ENCODE assay signal across 10 cellular contexts in genomic region chrX:153878969-153879653, GRCh38. TPM values are rescaled to one million over a fixed set of nuclear protein-coding genes. Genes with fewer than 3 reads are reported as not detected.
DNase-seq lines count a peak whose midpoint lies in the region; ATAC-seq, FAIRE-seq and TF ChIP-seq lines count a peak whose summit lies in the region.
"Had no signal": no experiment of that assay in that cellular context is flagged by ENCODE, and none has a peak within 500 bp of the region (broad histone marks: within the 10 kb centered on the region; RNA-seq: fewer than 3 reads in every experiment).

No MANE protein-coding gene starts in this region.

- H3K36me3 Mint-ChIP-seq in activated T-helper 17 cell treated with anti-CD3 and anti-CD28 coated beads, Interleukin-2, amount 50 U/mL, for 72 hours (ENCODE audit: low read depth): no peaks in the 10 kb centered on the region
- peaks cover 9% of the 10 kb centered on the region for H3K36me3 Mint-ChIP-seq in neural crest cell (ENCODE audit: low read depth)

- in situ Hi-C loops in GM23248 (cut with MboI): no loop called here

- H3K4me1 Mint-ChIP-seq in activated T-helper 17 cell treated with anti-CD3 and anti-CD28 coated beads, Interleukin-2, amount 50 U/mL, for 72 hours: peaks cover 4% of the 10 kb centered on the region
- H3K4me1 Mint-ChIP-seq in neural crest cell: peaks cover 55% of the 10 kb centered on the region

- peaks cover 14% of the 10 kb centered on the region for H3K27me3 Mint-ChIP-seq in activated T-helper 17 cell treated with anti-CD3 and anti-CD28 coated beads, Interleukin-2, amount 50 U/mL, for 72 hours
- peaks cover 13% of the 10 kb centered on the region for H3K27me3 Mint-ChIP-seq in neural crest cell (ENCODE audit: low read depth)

- H3K9me2 ChIP-seq in GM23248 (ENCODE audit: insufficient read depth): no peaks in the 10 kb centered on the region

- no peaks in the 10 kb centered on the region for H3F3A ChIP-seq in GM23248 (ENCODE audit: insufficient read depth)

- peak; percentile 52 for ATAC-seq in activated T-helper 17 cell treated with anti-CD3 and anti-CD28 coated beads, Interleukin-2, amount 50 U/mL, for 72 hours (replicated peaks)
- no peak for ATAC-seq in HG02610 (IDR thresholded peaks at IDR 0.05; ENCODE audit: unreplicated experiment)

- no peak for FAIRE-seq in GM12892 (lab: Jason Lieb, UNC)

- no peak overlapping the region for H2AFZ ChIP-seq in GM23248

- TF ChIP-seq CTCF in neural crest cell (conservative IDR thresholded peaks at IDR 0.05): no peak

- no peaks in the 10 kb centered on the region for H3K9me3 Mint-ChIP-seq in activated T-helper 17 cell treated with anti-CD3 and anti-CD28 coated beads, Interleukin-2, amount 50 U/mL, for 72 hours
- peaks cover 5% of the 10 kb centered on the region for H3K9me3 Mint-ChIP-seq in neural crest cell

- H3K4me3 Mint-ChIP-seq in activated T-helper 17 cell treated with anti-CD3 and anti-CD28 coated beads, Interleukin-2, amount 50 U/mL, for 72 hours: peak overlapping the region; percentile 47
- H3K4me3 Mint-ChIP-seq in neural crest cell: peak overlapping the region; percentile 83

- no peak for TF ChIP-seq POLR2A in GM12892 (IDR thresholded peaks at IDR 0.05; ENCODE audit: low read depth, low read length)

- no peak overlapping the region for H3K27ac Mint-ChIP-seq in activated T-helper 17 cell treated with anti-CD3 and anti-CD28 coated beads, Interleukin-2, amount 50 U/mL, for 72 hours
- peak overlapping the region; percentile 91 for H3K27ac Mint-ChIP-seq in neural crest cell (ENCODE audit: unreplicated experiment)

- H3K4me1 ChIP-seq in GM23248 (ENCODE audit: insufficient read depth): no peaks in the 10 kb centered on the region

- H3K4me3 ChIP-seq in GM23248: no peak overlapping the region

- DNase-seq in GM12892 (ENCODE audit: insufficient read length): peak; percentile 20
- DNase-seq in NCI-H1436 treated with DMSO at 0.1 percent for 48 hours (lab: John Stamatoyannopoulos, UW): peak; percentile 16
- DNase-seq in neural crest cell (ENCODE audit: low read depth, low spot score): peak; percentile 24
- DNase-seq in GM23248: no peak
- DNase-seq in H4 (ENCODE audit: low spot score): no peak
- DNase-seq in SKM-1 (lab: John Stamatoyannopoulos, UW; ENCODE audit: unreplicated experiment): no peak
- DNase-seq: cortex of kidney had no signal

- H3K9me3 ChIP-seq in GM23248 (ENCODE audit: low read depth): no peaks in the 10 kb centered on the region

- no peak overlapping the region for H3K27ac ChIP-seq in GM23248

- H3K27me3 ChIP-seq in GM23248 (replicated peaks; ENCODE audit: insufficient read depth): no peaks in the 10 kb centered on the region; the same call in 1 of the 2 replicates

- no peak overlapping the region for H3K9ac ChIP-seq in GM23248

- 2 to 20% methylated on average over 2 to 27 of the region's 28 CpGs for WGBS in GM23248 (ENCODE audit: low coverage in 1 of 2, low lambda C conversion rate in 2 of 2, missing lambda C conversion rate in 2 of 2), 2 experiments

- H3K79me2 ChIP-seq in GM23248 (ENCODE audit: insufficient read depth): no peaks in the 10 kb centered on the region

- H3K36me3 ChIP-seq in GM23248 (ENCODE audit: low read depth): no peaks in the 10 kb centered on the region

- no peak overlapping the region for H3K4me2 ChIP-seq in GM23248 (ENCODE audit: unreplicated experiment)

- no peaks in the 10 kb centered on the region for H4K20me1 ChIP-seq in GM23248 (ENCODE audit: insufficient read depth)

RNA-seq across cellular contexts. Expression of gene L1CAM, which starts 6.9 kb away (rescaled TPM):
- polyA plus RNA-seq in GM12892 (2012; ENCODE audit: missing spikeins): 0.21 TPM
- total RNA-seq in activated T-helper 17 cell treated with anti-CD3 and anti-CD28 coated beads, Interleukin-2, amount 50 U/mL, for 72 hours: 1 to 10 TPM; 2.3 to 2.4 TPM
- 133 and 137 TPM in 2 replicates for total RNA-seq in neural crest cell
- 1.9 TPM in 1 of 2 replicates, not detected in the other for total RNA-seq in GM23248 (2014; rRNA removed; shearing (Covaris generic))
- polyA plus RNA-seq in GM23248 (2016; fragmentation: Nextera tagmentation; extraction: Ambion mirVana): 0.34 and 0.38 TPM in 2 replicates
- 7.9 and 9.7 TPM in 2 replicates for total RNA-seq in H4 (2014; rRNA removed; shearing (Covaris generic))

RNA-seq across cellular contexts. Expression of gene AVPR2, which starts 25.4 kb away (rescaled TPM):
- 0.17 TPM for polyA plus RNA-seq in GM12892 (2012; ENCODE audit: missing spikeins)
- total RNA-seq in activated T-helper 17 cell treated with anti-CD3 and anti-CD28 coated beads, Interleukin-2, amount 50 U/mL, for 72 hours: under 1 TPM in 1 of 2 donors, not detected in 1; 0.32 TPM
- not detected in 2 replicates for total RNA-seq in neural crest cell
- not detected in 2 replicates for total RNA-seq in GM23248 (2014; rRNA removed; shearing (Covaris generic))
- polyA plus RNA-seq in GM23248 (2016; fragmentation: Nextera tagmentation; extraction: Ambion mirVana): not detected in 2 replicates
- 0.14 and 0.33 TPM in 2 replicates for total RNA-seq in H4 (2014; rRNA removed; shearing (Covaris generic))
- total RNA-seq: pulmonary artery endothelial cell had no signal

RNA-seq across cellular contexts. Expression of gene ARHGAP4, which starts 47.0 kb away (rescaled TPM):
- polyA plus RNA-seq in GM12892 (2012; ENCODE audit: missing spikeins): 23.2 TPM
- total RNA-seq in activated T-helper 17 cell treated with anti-CD3 and anti-CD28 coated beads, Interleukin-2, amount 50 U/mL, for 72 hours: 100 to 1,000 TPM; 105 to 147 TPM
- total RNA-seq in neural crest cell: 10.2 and 10.7 TPM in 2 replicates
- 2.8 TPM in 1 of 2 replicates, not detected in the other for total RNA-seq in GM23248 (2014; rRNA removed; shearing (Covaris generic))
- polyA plus RNA-seq in GM23248 (2016; fragmentation: Nextera tagmentation; extraction: Ambion mirVana): 0.43 and 0.45 TPM in 2 replicates
- 0.31 and 0.82 TPM in 2 replicates for total RNA-seq in H4 (2014; rRNA removed; shearing (Covaris generic))

RNA-seq across cellular contexts. Expression of gene PDZD4, which starts 48.8 kb away (rescaled TPM):
- not detected for polyA plus RNA-seq in GM12892 (2012; ENCODE audit: missing spikeins)
- 1 to 10 TPM; 1.3 to 8.0 TPM for total RNA-seq in activated T-helper 17 cell treated with anti-CD3 and anti-CD28 coated beads, Interleukin-2, amount 50 U/mL, for 72 hours
- total RNA-seq in neural crest cell: 48.8 and 52.5 TPM in 2 replicates
- 1.5 TPM in 1 of 2 replicates, not detected in the other for total RNA-seq in GM23248 (2014; rRNA removed; shearing (Covaris generic))
- not detected in 2 replicates for polyA plus RNA-seq in GM23248 (2016; fragmentation: Nextera tagmentation; extraction: Ambion mirVana)
- total RNA-seq in H4 (2014; rRNA removed; shearing (Covaris generic)): 3.8 and 4.0 TPM in 2 replicates

RNA-seq across cellular contexts. Expression of gene NAA10, which starts 55.7 kb away (rescaled TPM):
- 76.2 TPM for polyA plus RNA-seq in GM12892 (2012; ENCODE audit: missing spikeins)
- 100 to 1,000 TPM in 1 of 2 donors, 10 to 100 TPM in 1; 74.7 to 146 TPM for total RNA-seq in activated T-helper 17 cell treated with anti-CD3 and anti-CD28 coated beads, Interleukin-2, amount 50 U/mL, for 72 hours
- total RNA-seq in neural crest cell: 116 and 124 TPM in 2 replicates
- total RNA-seq in GM23248 (2014; rRNA removed; shearing (Covaris generic)): 105 and 154 TPM in 2 replicates
- polyA plus RNA-seq in GM23248 (2016; fragmentation: Nextera tagmentation; extraction: Ambion mirVana): 161 and 166 TPM in 2 replicates
- total RNA-seq in H4 (2014; rRNA removed; shearing (Covaris generic)): 167 and 216 TPM in 2 replicates

Comparison
In these comparisons a context has a peak if more than half of its experiments do, and no peak if none do; other contexts are left out.
1. DNase-seq: peak in GM12892 (single experiment), NCI-H1436 treated with DMSO at 0.1 percent for 48 hours (single experiment) and neural crest cell (single experiment); none in GM23248 (single experiment), H4 (single experiment) and SKM-1 (single experiment).
2. RNA of gene L1CAM, which starts 6.9 kb away (total RNA-seq): 133 to 137 TPM in neural crest cell; 7.9 to 9.7 TPM in H4, 2.3 to 2.4 TPM in activated T-helper 17 cell treated with anti-CD3 and anti-CD28 coated beads, Interleukin-2, amount 50 U/mL, for 72 hours and 1.9 TPM in GM23248; every median in the first group is over 10 times any median in the second.